ENCODE assay signal across 1 cellular context in genomic region chr5:149455889-149456409, GRCh38.
TF ChIP-seq lines count a peak whose summit lies in the region.

No MANE protein-coding gene starts in this region.

TF ChIP-seq in GM23338, 12 proteins besides CTCF, POLR2A, EP300 and RAD21 (continued from another document):
- TF ChIP-seq EZH2 (IDR thresholded peaks at IDR 0.05; ENCODE audit: low read depth, unreplicated experiment) (no peak), ETS1 (IDR thresholded peaks at IDR 0.05) (no peak), ZNF114 (CRISPR knock-in tag; IDR thresholded peaks at IDR 0.05) (no peak), CREB1 (CRISPR knock-in tag; IDR thresholded peaks at IDR 0.05; ENCODE audit: low read depth) (no peak)
